In genomic region chr6:36873115-36873514, GRCh38 we compare ENCODE assay signal across 11 cellular contexts. TPM values are rescaled to one million over a fixed set of nuclear protein-coding genes. Genes with fewer than 3 reads are reported as not detected.
DNase-seq lines count a peak whose midpoint lies in the region; ATAC-seq and TF ChIP-seq lines count a peak whose summit lies in the region.
"Had no signal": no experiment of that assay in that cellular context is flagged by ENCODE, and none has a peak within 500 bp of the region (broad histone marks: within the 10 kb centered on the region; RNA-seq: fewer than 3 reads in every experiment).

No MANE protein-coding gene starts in this region.

- no peak overlapping the region for H3K4me3 ChIP-seq in breast epithelium
- peak overlapping the region; percentile 87 for H3K4me3 ChIP-seq in OCI-LY3 (ENCODE audit: low read length)
- H3K4me3 ChIP-seq: lung had no signal

- DNase-seq in MCF 10A (ENCODE audit: unreplicated experiment) = no peak
- no peak for DNase-seq in breast epithelium (ENCODE audit: low spot score in 2 of 2)
- no peak for DNase-seq in effector memory CD8-positive, alpha-beta T cell
- no peak for DNase-seq in stimulated activated effector memory CD8-positive, alpha-beta T cell treated with anti-CD3 and anti-CD28 coated beads, Interleukin-12 subunit alpha, Interleukin-12 subunit beta, amount 100 ng/mL, for 72 hours (ENCODE audit: low spot score in 2 of 2)
- DNase-seq: C1 segment of cervical spinal cord had no signal

- no peak overlapping the region for H2AFZ ChIP-seq in OCI-LY3 (ENCODE audit: low read depth, low read length)

- H3K9me3 Mint-ChIP-seq in MCF 10A (ENCODE audit: unreplicated experiment) = no peaks in the 10 kb centered on the region
- H3K9me3 Mint-ChIP-seq in effector memory CD8-positive, alpha-beta T cell = no peaks in the 10 kb centered on the region
- no peaks in the 10 kb centered on the region for H3K9me3 Mint-ChIP-seq in stimulated activated effector memory CD8-positive, alpha-beta T cell treated with anti-CD3 and anti-CD28 coated beads, Interleukin-12 subunit alpha, Interleukin-12 subunit beta, amount 100 ng/mL, for 72 hours

- H3K4me1 Mint-ChIP-seq in MCF 10A (ENCODE audit: insufficient read depth, unreplicated experiment) = peaks cover 14% of the 10 kb centered on the region
- peaks cover 20 to 32% of the 10 kb centered on the region in 2 donors for H3K4me1 Mint-ChIP-seq in effector memory CD8-positive, alpha-beta T cell (ENCODE audit: low read depth in 2 of 2)
- H3K4me1 Mint-ChIP-seq in stimulated activated effector memory CD8-positive, alpha-beta T cell treated with anti-CD3 and anti-CD28 coated beads, Interleukin-12 subunit alpha, Interleukin-12 subunit beta, amount 100 ng/mL, for 72 hours = peaks cover 45% of the 10 kb centered on the region

- no peaks in the 10 kb centered on the region for H3K9me3 ChIP-seq in breast epithelium
- no peaks in the 10 kb centered on the region for H3K9me3 ChIP-seq in OCI-LY3 (ENCODE audit: insufficient read depth, low read length)

- H3K27me3 Mint-ChIP-seq in MCF 10A (ENCODE audit: insufficient read depth, unreplicated experiment) = no peaks in the 10 kb centered on the region
- H3K27me3 Mint-ChIP-seq in effector memory CD8-positive, alpha-beta T cell = peaks cover 7 to 12% of the 10 kb centered on the region in 2 donors

- H3K36me3 Mint-ChIP-seq in MCF 10A (ENCODE audit: insufficient read depth, unreplicated experiment) = peaks cover 24% of the 10 kb centered on the region
- H3K36me3 Mint-ChIP-seq in effector memory CD8-positive, alpha-beta T cell (ENCODE audit: insufficient read depth) = peaks cover 26% of the 10 kb centered on the region
- H3K36me3 Mint-ChIP-seq in stimulated activated effector memory CD8-positive, alpha-beta T cell treated with anti-CD3 and anti-CD28 coated beads, Interleukin-12 subunit alpha, Interleukin-12 subunit beta, amount 100 ng/mL, for 72 hours = peaks cover 58% of the 10 kb centered on the region

- no peak overlapping the region for H3K27ac ChIP-seq in breast epithelium
- H3K27ac ChIP-seq in OCI-LY3 (ENCODE audit: low read length) = no peak overlapping the region

- intact Hi-C loops in MCF 10A (cut with micrococcal nuclease) = loop anchor here (1.0 kb wide), 1 partner anchor 107 kb away; no protein-coding TSS in a partner anchor
- intact Hi-C loops in breast epithelium (cut with DNase I; ENCODE audit: low total_unique reads) = no loop called here

- H4K20me1 ChIP-seq in OCI-LY3 (ENCODE audit: insufficient read depth, low read length) = no peaks in the 10 kb centered on the region

- peak overlapping the region; percentile 88 for H3K4me3 Mint-ChIP-seq in MCF 10A (ENCODE audit: unreplicated experiment)
- H3K4me3 Mint-ChIP-seq in effector memory CD8-positive, alpha-beta T cell = peak overlapping the region; percentile 92 to 96
- H3K4me3 Mint-ChIP-seq in stimulated activated effector memory CD8-positive, alpha-beta T cell treated with anti-CD3 and anti-CD28 coated beads, Interleukin-12 subunit alpha, Interleukin-12 subunit beta, amount 100 ng/mL, for 72 hours = peak overlapping the region; percentile 90

- H3K36me3 ChIP-seq in breast epithelium (no peaks in the 10 kb centered on the region), OCI-LY3 (replicated peaks; ENCODE audit: low read depth, low read length) (peaks cover 13% of the 10 kb centered on the region)
- H3K36me3 ChIP-seq: cardiac muscle cell had no signal

- no peaks in the 10 kb centered on the region for H3K4me1 ChIP-seq in breast epithelium
- H3K4me1 ChIP-seq in OCI-LY3 (ENCODE audit: low read length) = peaks cover 15% of the 10 kb centered on the region

- ATAC-seq in effector memory CD8-positive, alpha-beta T cell (replicated peaks) = no peak
- no peak for ATAC-seq in stimulated activated effector memory CD8-positive, alpha-beta T cell treated with anti-CD3 and anti-CD28 coated beads, Interleukin-12 subunit alpha, Interleukin-12 subunit beta, amount 100 ng/mL, for 72 hours
- ATAC-seq in GM18868 (IDR thresholded peaks at IDR 0.05; ENCODE audit: unreplicated experiment) (no peak), HG02610 (IDR thresholded peaks at IDR 0.05; ENCODE audit: unreplicated experiment) (no peak), GM21367 (IDR thresholded peaks at IDR 0.05; ENCODE audit: unreplicated experiment) (no peak)

- POLR2A ChIA-PET in MCF 10A (lab: Yijun Ruan, JAX) = interaction anchor here (0.7 to 4.5 kb wide), 9 partner anchors 8 to 277 kb away, joined by 3 to 55 read pairs (median 4); partner anchors contain the start of genes C6orf89 and MTCH1

- peak overlapping the region; percentile 95 for H3K27ac Mint-ChIP-seq in MCF 10A (ENCODE audit: low read depth, unreplicated experiment)
- H3K27ac Mint-ChIP-seq in effector memory CD8-positive, alpha-beta T cell = peak overlapping the region; percentile 96
- H3K27ac Mint-ChIP-seq in stimulated activated effector memory CD8-positive, alpha-beta T cell treated with anti-CD3 and anti-CD28 coated beads, Interleukin-12 subunit alpha, Interleukin-12 subunit beta, amount 100 ng/mL, for 72 hours = peak overlapping the region; percentile 99

- CTCF ChIA-PET in MCF 10A (lab: Yijun Ruan, JAX) = interaction anchor here (0.9 to 3.5 kb wide), 7 partner anchors 9 to 337 kb away, joined by 3 to 28 read pairs (median 5); partner anchors contain the start of gene C6orf89

- no TSS peak for BruUV-seq in MCF 10A (replicated peaks; lab: Mats Ljungman, UMichigan)

- TF ChIP-seq POLR2A in breast epithelium (IDR thresholded peaks at IDR 0.05) = no peak

- H3K4me2 ChIP-seq in OCI-LY3 (ENCODE audit: low read length) = peak overlapping the region; percentile 85

- peaks cover 46% of the 10 kb centered on the region for H3K79me2 ChIP-seq in OCI-LY3 (ENCODE audit: low read length)

- no peak overlapping the region for H3K9ac ChIP-seq in OCI-LY3 (ENCODE audit: low read length)

- H3K27me3 ChIP-seq in breast epithelium (no peaks in the 10 kb centered on the region), OCI-LY3 (ENCODE audit: low read depth, low read length) (no peaks in the 10 kb centered on the region)
- H3K27me3 ChIP-seq: cardiac muscle cell had no signal

- TF ChIP-seq CTCF in MCF 10A (IDR thresholded peaks at IDR 0.05; ENCODE audit: unreplicated experiment) (no peak), breast epithelium (IDR thresholded peaks at IDR 0.05) (no peak), OCI-LY3 (IDR thresholded peaks at IDR 0.05; ENCODE audit: low read depth, low read length) (no peak)

RNA-seq across cellular contexts. Expression of gene PPIL1, which starts 1.5 kb away (rescaled TPM):
- total RNA-seq in MCF 10A (2022) (53.6 and 54.9 TPM in 2 replicates), breast epithelium (10 to 100 TPM in 2 of 3 donors, 1 to 10 TPM in 1; 4.5 to 24.7 (median 19.7) TPM)

RNA-seq across cellular contexts. Expression of gene C6orf89, which starts 12.6 kb away (rescaled TPM):
- total RNA-seq in MCF 10A (2022) = 36.9 and 43.1 TPM in 2 replicates
- total RNA-seq in breast epithelium = 10 to 100 TPM; 32.8 to 58.7 (median 45.4) TPM

RNA-seq across cellular contexts. Expression of gene CPNE5, which starts 33.9 kb away (rescaled TPM):
- total RNA-seq in MCF 10A (2022) (not detected in 2 replicates), breast epithelium (1 to 10 TPM in 2 of 3 donors, under 1 TPM in 1; 0.96 to 5.2 (median 3.7) TPM)
